2 cellular contexts compared by ENCODE assay signal in the genomic region with DNA sequence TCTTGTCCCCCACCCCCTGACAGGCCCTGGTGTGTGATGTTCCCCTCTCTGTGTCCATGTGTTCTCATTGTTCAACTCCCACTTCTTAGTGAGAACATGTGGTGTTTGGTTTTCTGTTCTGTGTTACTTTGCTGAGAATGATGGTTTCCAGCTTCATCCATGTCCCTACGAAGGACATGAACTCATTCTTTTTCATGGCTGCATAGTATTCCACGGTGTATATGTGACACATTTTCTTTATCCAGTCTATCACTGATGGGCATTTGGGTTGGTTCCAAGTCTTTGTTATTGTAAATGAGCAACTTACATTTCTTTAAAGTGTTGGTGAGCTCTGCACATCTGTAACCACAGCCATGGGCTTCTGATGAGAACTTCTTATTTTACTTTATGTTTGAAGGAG. TPM values are rescaled to one million over a fixed set of nuclear protein-coding genes. Genes with fewer than 3 reads are reported as not detected.
"Had no signal": no experiment of that assay in that cellular context is flagged by ENCODE, and none has a peak within 500 bp of the region (broad histone marks: within the 10 kb centered on the region; RNA-seq: fewer than 3 reads in every experiment).

No MANE protein-coding gene starts in this region.

RNA-seq across cellular contexts. Expression of gene PIRT, which starts 30.9 kb away (rescaled TPM):
- total RNA-seq: G401, GM12878 had no signal
- polyA plus RNA-seq: GM12878 had no signal
